Comparison of ENCODE assay signal across 24 cellular contexts in genomic region chr7:39606941-39607340, GRCh38. TPM values are rescaled to one million over a fixed set of nuclear protein-coding genes. Genes with fewer than 3 reads are reported as not detected.
DNase-seq lines count a peak whose midpoint lies in the region; ATAC-seq, FAIRE-seq and TF ChIP-seq lines count a peak whose summit lies in the region.
"Had no signal": no experiment of that assay in that cellular context is flagged by ENCODE, and none has a peak within 500 bp of the region (broad histone marks: within the 10 kb centered on the region; RNA-seq: fewer than 3 reads in every experiment).

No MANE protein-coding gene starts in this region.

- H3K4me1 Mint-ChIP-seq in astrocyte (ENCODE audit: low read depth, unreplicated experiment), result peaks cover 26% of the 10 kb centered on the region

- H3K36me3 ChIP-seq in ACC112 (ENCODE audit: insufficient read depth, low read length) (no peaks in the 10 kb centered on the region), GM23248 (ENCODE audit: low read depth) (no peaks in the 10 kb centered on the region), astrocyte (ENCODE audit: insufficient read depth, low read length) (no peaks in the 10 kb centered on the region), neuronal stem cell (replicated peaks in 1 of 2; ENCODE audit: control insufficient read depth in 2 of 2, insufficient read depth in 2 of 2, low read length in 2 of 2) (no peaks in the 10 kb centered on the region)
- H3K36me3 ChIP-seq: MG63 had no signal

- H3K4me3 Mint-ChIP-seq in astrocyte (ENCODE audit: unreplicated experiment), result no peak overlapping the region
- H3K4me3 Mint-ChIP-seq: CD8-positive, alpha-beta T cell had no signal

- no peaks in the 10 kb centered on the region for H3K9me3 ChIP-seq in GM23248 (ENCODE audit: low read depth)
- H3K9me3 ChIP-seq in astrocyte (ENCODE audit: insufficient read depth, low read depth, low read length), result no peaks in the 10 kb centered on the region
- peaks cover 3 to 4% of the 10 kb centered on the region in 2 donors for H3K9me3 ChIP-seq in neuronal stem cell (replicated peaks in 1 of 2; ENCODE audit: control insufficient read depth in 2 of 2, insufficient read depth in 1 of 2, low read depth in 1 of 2, low read length in 2 of 2)
- H3K9me3 ChIP-seq: Caco-2, MG63 had no signal

- H4K20me1 ChIP-seq in GM23248 (ENCODE audit: insufficient read depth) (no peaks in the 10 kb centered on the region), astrocyte (ENCODE audit: insufficient read depth, low read length) (no peaks in the 10 kb centered on the region)

- H3K23ac ChIP-seq in neuronal stem cell (ENCODE audit: low read depth, low read length, poor library complexity), result no peak overlapping the region

- H3K27ac ChIP-seq in ACC112 (ENCODE audit: low read depth, low read length) (no peak overlapping the region), GM23248 (0 out of 2 replicates have a peak overlapping the region, but pooled peaks have one; percentile 55), astrocyte (ENCODE audit: low read depth, low read length) (no peak overlapping the region), foreskin keratinocyte (peak overlapping the region; percentile 96), neuronal stem cell (replicated peaks; ENCODE audit: low read length) (no peak overlapping the region)

- H3K4me2 ChIP-seq in GM23248 (ENCODE audit: unreplicated experiment), result no peak overlapping the region
- no peak overlapping the region for H3K4me2 ChIP-seq in astrocyte (ENCODE audit: low read length)
- H3K4me2 ChIP-seq in neuronal stem cell (ENCODE audit: insufficient read depth, low read length, poor library complexity, severe bottlenecking), result no peak overlapping the region

- H3K27me3 Mint-ChIP-seq in astrocyte (ENCODE audit: low read depth, unreplicated experiment), result peaks cover 5% of the 10 kb centered on the region

- no peak overlapping the region for H3K18ac ChIP-seq in neuronal stem cell (ENCODE audit: low read length)

- H3K4me1 ChIP-seq in ACC112 (ENCODE audit: control insufficient read depth, insufficient read depth, low read length, unreplicated experiment) (peaks cover 44% of the 10 kb centered on the region), GM23248 (ENCODE audit: insufficient read depth) (peaks cover 69% of the 10 kb centered on the region), astrocyte (ENCODE audit: insufficient read depth, low read length) (peaks cover 17% of the 10 kb centered on the region), foreskin keratinocyte (peaks cover 64% of the 10 kb centered on the region), neuronal stem cell (ENCODE audit: control insufficient read depth in 2 of 2, insufficient read depth in 1 of 2, low read depth in 1 of 2, low read length in 2 of 2) (no peaks in the 10 kb centered on the region)
- H3K4me1 ChIP-seq: Caco-2 had no signal

- H3K14ac ChIP-seq in neuronal stem cell (ENCODE audit: low read length), result no peak overlapping the region

- H3K27ac Mint-ChIP-seq in astrocyte (ENCODE audit: unreplicated experiment), result peak overlapping the region; percentile 30
- H3K27ac Mint-ChIP-seq: CD8-positive, alpha-beta T cell had no signal

- H2AK5ac ChIP-seq in neuronal stem cell (ENCODE audit: low read depth, low read length), result no peak overlapping the region

- no peak overlapping the region for H2BK120ac ChIP-seq in neuronal stem cell (ENCODE audit: low read depth, low read length)

- H3F3A ChIP-seq in GM23248 (ENCODE audit: insufficient read depth), result peaks cover 36% of the 10 kb centered on the region

- peaks cover 4% of the 10 kb centered on the region for H3K9me3 Mint-ChIP-seq in astrocyte (ENCODE audit: unreplicated experiment)

- H3K27me3 ChIP-seq in ACC112 (ENCODE audit: insufficient read depth, low read length) (no peaks in the 10 kb centered on the region), GM23248 (replicated peaks; ENCODE audit: insufficient read depth) (no peaks in the 10 kb centered on the region), astrocyte (ENCODE audit: insufficient read depth, low read length) (no peaks in the 10 kb centered on the region), foreskin keratinocyte (no peaks in the 10 kb centered on the region), neuronal stem cell (ENCODE audit: control insufficient read depth in 3 of 3, insufficient read depth in 3 of 3, low read depth in 1 of 3, low read length in 3 of 3) (no peaks in the 10 kb centered on the region)
- H3K27me3 ChIP-seq: MG63 had no signal

- H4K8ac ChIP-seq in neuronal stem cell (ENCODE audit: low read depth, low read length), result no peak overlapping the region

- FAIRE-seq in astrocyte (lab: Jason Lieb, UNC), result no peak
- FAIRE-seq: A204.1, G401.6, HepG2 had no signal

- H2BK12ac ChIP-seq in neuronal stem cell (ENCODE audit: low read length), result no peak overlapping the region

- H2AFZ ChIP-seq in ACC112 (ENCODE audit: low read length, unreplicated experiment) (peak overlapping the region; percentile 6), GM23248 (no peak overlapping the region), astrocyte (ENCODE audit: low read depth, low read length) (no peak overlapping the region), neuronal stem cell (ENCODE audit: low read length) (no peak overlapping the region)

- no peak for TF ChIP-seq CTCF in astrocyte (IDR thresholded peaks at IDR 0.05; ENCODE audit: insufficient read depth, low read depth, low read length)
- TF ChIP-seq CTCF in foreskin keratinocyte (conservative IDR thresholded peaks at IDR 0.05), result no peak

- H2BK5ac ChIP-seq in neuronal stem cell (ENCODE audit: low read length), result no peak overlapping the region

- H2BK15ac ChIP-seq in neuronal stem cell (ENCODE audit: low read length), result no peak overlapping the region

- no peaks in the 10 kb centered on the region for H3K9me2 ChIP-seq in GM23248 (ENCODE audit: insufficient read depth)

- no peaks in the 10 kb centered on the region for H3K79me1 ChIP-seq in neuronal stem cell (ENCODE audit: low read depth, low read length)

- no peak overlapping the region for H3K4ac ChIP-seq in neuronal stem cell (ENCODE audit: low read length)

- WGBS in GM23248 (ENCODE audit: low coverage in 1 of 2, low lambda C conversion rate in 2 of 2, missing lambda C conversion rate in 2 of 2), 2 experiments, result 92 to 97% methylated on average over 2 of the region's 2 CpGs
- no CpG with 5 or more reads among the region's 2 CpGs for WGBS in neuronal stem cell (ENCODE audit: extremely low coverage in 2 of 2, insufficient read length in 2 of 2, insufficient replicate concordance in 1 of 2), 2 donors

- no peak overlapping the region for H3K4me3 ChIP-seq in ACC112 (ENCODE audit: low read depth, low read length)
- H3K4me3 ChIP-seq in GM23248, result no peak overlapping the region
- no peak overlapping the region for H3K4me3 ChIP-seq in astrocyte (ENCODE audit: insufficient read depth, low read depth, low read length)
- H3K4me3 ChIP-seq in neuronal stem cell (ENCODE audit: low read length in 2 of 2), result no peak overlapping the region
- H3K4me3 ChIP-seq: MG63 had no signal

- H3K79me2 ChIP-seq in ACC112 (ENCODE audit: control insufficient read depth, insufficient read depth, low read length, unreplicated experiment) (no peaks in the 10 kb centered on the region), GM23248 (ENCODE audit: insufficient read depth) (no peaks in the 10 kb centered on the region), astrocyte (ENCODE audit: insufficient read depth, low read length) (no peaks in the 10 kb centered on the region)

- in situ Hi-C loops in GM23248 (cut with MboI), result no loop called here

- peaks cover 3% of the 10 kb centered on the region for H3K36me3 Mint-ChIP-seq in astrocyte (ENCODE audit: low read depth, unreplicated experiment)
- H3K36me3 Mint-ChIP-seq: CD8-positive, alpha-beta T cell had no signal

- no peak overlapping the region for H3K9ac ChIP-seq in GM23248
- no peak overlapping the region for H3K9ac ChIP-seq in astrocyte (ENCODE audit: low read length)
- no peak overlapping the region for H3K9ac ChIP-seq in neuronal stem cell (ENCODE audit: low read depth, low read length, poor library complexity)

- ATAC-seq in foreskin keratinocyte, result no peak
- no peak for ATAC-seq in GM19455 (IDR thresholded peaks at IDR 0.05; ENCODE audit: unreplicated experiment)
- no peak for ATAC-seq in HG03045 (IDR thresholded peaks at IDR 0.05; ENCODE audit: unreplicated experiment)
- ATAC-seq: CD8-positive, alpha-beta T cell; HCT116; HepG2; SK-N-SH treated with all-trans-retinoic acid at 6 μM for 48 hours had no signal

- DNase-seq in GM23248, result no peak
- no peak for DNase-seq in astrocyte (ENCODE audit: low read depth)
- DNase-seq in foreskin keratinocyte, result no peak
- DNase-seq in neuronal stem cell (ENCODE audit: low spot score), result no peak
- DNase-seq: AML-193; C1 segment of cervical spinal cord; Caco-2; CD8-positive, alpha-beta T cell; KBM-7; MG63; NCI-H1105 treated with DMSO at 0.1 percent for 48 hours; NCI-H146; NCI-H1930; NCI-H2107; NCI-H524 treated with DMSO at 0.1 percent for 48 hours; NCI-H774 had no signal

- H4K91ac ChIP-seq in neuronal stem cell (ENCODE audit: low read depth, low read length, poor library complexity), result no peak overlapping the region

RNA-seq across cellular contexts. Expression of gene RALA, which starts 16.4 kb away (rescaled TPM):
- 21.7 and 23.1 TPM in 2 replicates for total RNA-seq in GM23248 (2014; rRNA removed; shearing (Covaris generic))
- polyA plus RNA-seq in GM23248 (2016; fragmentation: Nextera tagmentation; extraction: Ambion mirVana), result 79.2 and 82.8 TPM in 2 replicates
- total RNA-seq in astrocyte, result 68.6 and 70.2 TPM in 2 replicates
- total RNA-seq in foreskin keratinocyte, result 66.7 and 79.3 TPM in 2 replicates
- 54.8 and 62.8 TPM in 2 replicates for polyA plus RNA-seq in foreskin keratinocyte
- 55.4 TPM for polyA plus RNA-seq in neuronal stem cell (2013, experiment 1 of 2)
- polyA plus RNA-seq in neuronal stem cell (2013, experiment 2 of 2), result 58.2 TPM

RNA-seq across cellular contexts. Expression of gene YAE1, which starts 40.7 kb away (rescaled TPM):
- 21.8 and 22.4 TPM in 2 replicates for total RNA-seq in GM23248 (2014; rRNA removed; shearing (Covaris generic))
- 40.5 and 43.5 TPM in 2 replicates for polyA plus RNA-seq in GM23248 (2016; fragmentation: Nextera tagmentation; extraction: Ambion mirVana)
- total RNA-seq in astrocyte, result 24.7 and 27.8 TPM in 2 replicates
- 24.0 and 24.8 TPM in 2 replicates for total RNA-seq in foreskin keratinocyte
- polyA plus RNA-seq in foreskin keratinocyte, result 22.3 and 24.4 TPM in 2 replicates
- 33.0 TPM for polyA plus RNA-seq in neuronal stem cell (2013, experiment 1 of 2)
- 31.4 TPM for polyA plus RNA-seq in neuronal stem cell (2013, experiment 2 of 2)

Comparison
In these comparisons a context has a peak if more than half of its experiments do, and no peak if none do; other contexts are left out.
1. H3K27ac ChIP-seq: peak in GM23248 (single experiment) and foreskin keratinocyte (single experiment); none in ACC112 (single experiment), astrocyte (single experiment) and neuronal stem cell (single experiment).